Comparison of ENCODE assay signal across 23 cellular contexts in the genomic region with DNA sequence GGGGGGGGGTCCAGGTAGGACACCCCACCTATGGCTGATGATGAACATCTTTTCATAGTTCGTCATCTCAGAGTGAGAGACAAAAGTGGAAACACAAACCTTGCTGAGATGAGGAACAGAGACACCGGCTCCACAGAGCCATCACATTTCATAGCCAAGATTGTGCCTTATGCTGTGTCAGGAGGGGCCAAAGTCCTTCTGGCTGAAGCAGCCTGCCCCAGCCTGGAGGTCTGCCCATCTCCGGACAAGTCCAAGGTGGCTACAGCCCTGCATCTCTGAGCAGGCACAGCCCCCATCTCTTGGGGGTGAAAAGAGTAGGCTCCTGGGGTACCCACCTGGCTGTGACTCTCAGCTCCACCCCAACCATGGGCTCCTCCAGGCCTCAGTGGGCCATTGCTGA.
DNase-seq lines count a peak whose midpoint lies in the region; ATAC-seq, FAIRE-seq and TF ChIP-seq lines count a peak whose summit lies in the region.
"Had no signal": no experiment of that assay in that cellular context is flagged by ENCODE, and none has a peak within 500 bp of the region (broad histone marks: within the 10 kb centered on the region; RNA-seq: fewer than 3 reads in every experiment).

No MANE protein-coding gene starts in this region.

- TF ChIP-seq POLR2A in HepG2 (IDR thresholded peaks at IDR 0.05; ENCODE audit: insufficient read depth in 1 of 2, low read depth in 2 of 2, low read length in 2 of 2): no peak
- TF ChIP-seq POLR2A in right lobe of liver (IDR thresholded peaks at IDR 0.05): no peak
- no peak for TF ChIP-seq POLR2A in spleen (IDR thresholded peaks at IDR 0.05)

- intact Hi-C loops in HepG2 (cut with micrococcal nuclease; ENCODE audit: unreplicated experiment) (no loop called here), right lobe of liver (cut with DNase I) (no loop called here), spleen (cut with DNase I; ENCODE audit: low total_unique reads) (no loop called here)

- POLR2A ChIA-PET in HepG2 (lab: Yijun Ruan, JAX): no interaction called here

- H3K4me2 ChIP-seq in HepG2 (ENCODE audit: low read depth, low read length): no peak overlapping the region
- H3K4me2 ChIP-seq: BLaER1, GM23338 had no signal

- no TSS peak for BruUV-seq in HepG2 (replicated peaks; lab: Mats Ljungman, UMichigan)

- TF ChIP-seq RAD21 in liver (IDR thresholded peaks at IDR 0.05) (no peak), HepG2 (CRISPR knock-in tag; IDR thresholded peaks at IDR 0.05) (no peak)

- H3K79me2 ChIP-seq in HepG2 (ENCODE audit: insufficient read depth, low read length): no peaks in the 10 kb centered on the region

- no peaks in the 10 kb centered on the region for H3K36me3 ChIP-seq in liver (ENCODE audit: control insufficient read depth in 4 of 4, insufficient read depth in 3 of 4, low read depth in 1 of 4, low read length in 3 of 4)
- H3K36me3 ChIP-seq in HepG2 (replicated peaks in 1 of 2; ENCODE audit: control insufficient read depth in 1 of 2, insufficient read depth in 2 of 2, low read length in 2 of 2): no peaks in the 10 kb centered on the region
- H3K36me3 ChIP-seq in right lobe of liver: no peaks in the 10 kb centered on the region
- H3K36me3 ChIP-seq in spleen: no peaks in the 10 kb centered on the region
- no peaks in the 10 kb centered on the region for H3K36me3 ChIP-seq in effector memory CD4-positive, alpha-beta T cell (ENCODE audit: control insufficient read depth, insufficient read depth, low read length)
- no peaks in the 10 kb centered on the region for H3K36me3 ChIP-seq in H7 (replicated peaks; ENCODE audit: control insufficient read depth, insufficient read depth, low read length)
- H3K36me3 ChIP-seq: BLaER1, HAP-1 had no signal

- no peaks in the 10 kb centered on the region for H4K20me1 ChIP-seq in HepG2 (ENCODE audit: insufficient read depth, low read length)

- H3K4me1 ChIP-seq in liver (ENCODE audit: control insufficient read depth in 4 of 4, insufficient read depth in 4 of 4, low read length in 3 of 4): peaks cover 0 to 7% (median 3%) of the 10 kb centered on the region in 4 donors
- H3K4me1 ChIP-seq in HepG2 (ENCODE audit: insufficient read depth, low read length): no peaks in the 10 kb centered on the region
- peaks cover 0 to 5% (median 0%) of the 10 kb centered on the region in 4 donors for H3K4me1 ChIP-seq in right lobe of liver
- H3K4me1 ChIP-seq in spleen: peaks cover 0 to 55% (median 14%) of the 10 kb centered on the region in 6 donors
- no peaks in the 10 kb centered on the region for H3K4me1 ChIP-seq in effector memory CD4-positive, alpha-beta T cell (ENCODE audit: control insufficient read depth, insufficient read depth, low read length, poor library complexity, severe bottlenecking)
- H3K4me1 ChIP-seq: HAP-1 had no signal

- WGBS in liver: 52% methylated on average over 3 of the region's 3 CpGs
- WGBS in HepG2 (ENCODE audit: low lambda C conversion rate): 49% methylated on average over 2 of the region's 3 CpGs
- WGBS in right lobe of liver (ENCODE audit: insufficient coverage, low coverage, low lambda C conversion rate, missing lambda C conversion rate): 68% methylated on average over 2 of the region's 3 CpGs
- 91 to 95% (median 94%) methylated on average over 1 to 3 of the region's 3 CpGs for WGBS in spleen, 5 donors

- no peak for DNase-seq in HepG2 (ENCODE audit: low spot score)
- DNase-seq in right lobe of liver: peak; percentile 48 to 78 (median 75)
- peak; percentile 45 for DNase-seq in spleen
- DNase-seq in OCI-M1 (lab: John Stamatoyannopoulos, UW): no peak
- DNase-seq in effector memory CD4-positive, alpha-beta T cell: no peak
- DNase-seq in H7: no peak
- DNase-seq in ecto neural progenitor cell (ENCODE audit: low spot score): no peak
- DNase-seq: Caco-2; CD4-positive, CD25-positive, alpha-beta regulatory T cell; CD8-positive, alpha-beta T cell; DMS153; DND-41; GDM1; HFFc6 had no signal

- no peak for FAIRE-seq in HepG2 (lab: Jason Lieb, UNC)
- FAIRE-seq: A204.1, GM12878, GM19239 had no signal

- no peak overlapping the region for H2AFZ ChIP-seq in HepG2 (ENCODE audit: low read length)
- H2AFZ ChIP-seq: GM23338 had no signal

- TF ChIP-seq EP300 in HepG2 (IDR thresholded peaks at IDR 0.05; ENCODE audit: low read depth in 2 of 2, low read length in 2 of 2) (no peak), HepG2 (CRISPR knock-in tag; IDR thresholded peaks at IDR 0.05; ENCODE audit: borderline replicate concordance) (no peak)

- CTCF ChIA-PET in HepG2 (lab: Yijun Ruan, JAX; ENCODE audit: low intra/inter-chr PET ratio, low total read pairs): no interaction called here

- ATAC-seq in HepG2 (no peak), right lobe of liver (peak; percentile 85 to 96 (median 92))
- ATAC-seq: CD8-positive, alpha-beta T cell; GM12878; GM23338 had no signal

- H3K4me3 ChIP-seq in liver (ENCODE audit: low read depth in 1 of 3, low read length in 3 of 3) (no peak overlapping the region), HepG2 (replicated peaks in 1 of 3; ENCODE audit: insufficient read depth in 1 of 3, low read depth in 2 of 3, low read length in 3 of 3) (no peak overlapping the region), right lobe of liver (no peak overlapping the region), spleen (no peak overlapping the region), H7 (ENCODE audit: insufficient read depth, low read depth, low read length) (no peak overlapping the region)
- no peak overlapping the region for H3K4me3 ChIP-seq in effector memory CD4-positive, alpha-beta T cell (ENCODE audit: insufficient read depth, low read depth, low read length, poor library complexity, severe bottlenecking)
- H3K4me3 ChIP-seq: BLaER1, GM12878, GM23338, HAP-1 had no signal

- in situ Hi-C loops in HepG2 (cut with HindIII; ENCODE audit: extremely low pct_ligation_motif_present, low pct_unique_long_range_greater_than_20kb): no loop called here

- H3K27me3 ChIP-seq in liver (ENCODE audit: control insufficient read depth in 4 of 4, insufficient read depth in 4 of 4, low read length in 3 of 4) (no peaks in the 10 kb centered on the region), HepG2 (ENCODE audit: control insufficient read depth in 1 of 2, insufficient read depth in 2 of 2, low read length in 2 of 2) (peaks cover 2 to 31% of the 10 kb centered on the region in 2 experiments; a peak in 2 of 5 replicates), right lobe of liver (no peaks in the 10 kb centered on the region), spleen (replicated peaks in 1 of 7) (peaks cover 0 to 2% (median 0%) of the 10 kb centered on the region in 7 donors), H7 (ENCODE audit: control insufficient read depth, insufficient read depth, low read length) (no peaks in the 10 kb centered on the region)
- no peaks in the 10 kb centered on the region for H3K27me3 ChIP-seq in effector memory CD4-positive, alpha-beta T cell (replicated peaks; ENCODE audit: control insufficient read depth, insufficient read depth, low read length, poor library complexity, severe bottlenecking)

- TF ChIP-seq CTCF in liver (IDR thresholded peaks at IDR 0.05; ENCODE audit: low read depth, low read length, missing input control) (no peak), HepG2 (CRISPR knock-in tag; IDR thresholded peaks at IDR 0.05) (no peak), right lobe of liver (IDR thresholded peaks at IDR 0.05) (no peak), spleen (IDR thresholded peaks at IDR 0.05 in 8 of 11, conservative IDR thresholded peaks at IDR 0.05 in 3 of 11) (no peak)

- H3K9ac ChIP-seq in liver (ENCODE audit: low read depth in 1 of 2, low read length in 2 of 2) (no peak overlapping the region), HepG2 (ENCODE audit: insufficient read depth, low read depth, low read length) (no peak overlapping the region)
- H3K9ac ChIP-seq: BLaER1 had no signal

- H3K27ac ChIP-seq in liver (ENCODE audit: low read depth in 1 of 2, low read length in 2 of 2): no peak overlapping the region
- H3K27ac ChIP-seq in HepG2 (ENCODE audit: extremely low read length, insufficient read depth, low read length): no peak overlapping the region
- no peak overlapping the region for H3K27ac ChIP-seq in right lobe of liver
- H3K27ac ChIP-seq in spleen: no peak overlapping the region
- no peak overlapping the region for H3K27ac ChIP-seq in effector memory CD4-positive, alpha-beta T cell (ENCODE audit: insufficient read depth, low read length, poor library complexity, severe bottlenecking)
- H3K27ac ChIP-seq: 22Rv1, BLaER1, C4-2B had no signal

- H3K9me3 ChIP-seq in liver (ENCODE audit: control insufficient read depth in 4 of 4, low read length in 3 of 4): no peaks in the 10 kb centered on the region
- no peaks in the 10 kb centered on the region for H3K9me3 ChIP-seq in HepG2 (ENCODE audit: low read length)
- H3K9me3 ChIP-seq in right lobe of liver: no peaks in the 10 kb centered on the region
- no peaks in the 10 kb centered on the region for H3K9me3 ChIP-seq in spleen
- H3K9me3 ChIP-seq in effector memory CD4-positive, alpha-beta T cell (ENCODE audit: control insufficient read depth, low read length): no peaks in the 10 kb centered on the region
- H3K9me3 ChIP-seq: BLaER1, Caco-2, HAP-1 had no signal

TF ChIP-seq in liver, 16 proteins besides CTCF, POLR2A, EP300 and RAD21:
- TF ChIP-seq JUND (IDR thresholded peaks at IDR 0.05) (no peak), HNF4G (IDR thresholded peaks at IDR 0.05) (peak; percentile 20), HNF4A (conservative IDR thresholded peaks at IDR 0.05) (peak; percentile 68 to 71)

TF ChIP-seq in HepG2, 621 proteins besides CTCF, POLR2A, EP300 and RAD21 (continues in another document):
- TF ChIP-seq SIX1 (CRISPR knock-in tag; IDR thresholded peaks at IDR 0.05; ENCODE audit: borderline replicate concordance) (no peak), ZNF20 (CRISPR knock-in tag; IDR thresholded peaks at IDR 0.05) (no peak), RBFOX2 (IDR thresholded peaks at IDR 0.05; ENCODE audit: low read depth, low read length) (no peak), ZNF75D (CRISPR knock-in tag; IDR thresholded peaks at IDR 0.05; ENCODE audit: borderline replicate concordance) (no peak), ZNF138 (CRISPR knock-in tag; IDR thresholded peaks at IDR 0.05; ENCODE audit: low read depth) (no peak)
- TF ChIP-seq, protein P1, sequence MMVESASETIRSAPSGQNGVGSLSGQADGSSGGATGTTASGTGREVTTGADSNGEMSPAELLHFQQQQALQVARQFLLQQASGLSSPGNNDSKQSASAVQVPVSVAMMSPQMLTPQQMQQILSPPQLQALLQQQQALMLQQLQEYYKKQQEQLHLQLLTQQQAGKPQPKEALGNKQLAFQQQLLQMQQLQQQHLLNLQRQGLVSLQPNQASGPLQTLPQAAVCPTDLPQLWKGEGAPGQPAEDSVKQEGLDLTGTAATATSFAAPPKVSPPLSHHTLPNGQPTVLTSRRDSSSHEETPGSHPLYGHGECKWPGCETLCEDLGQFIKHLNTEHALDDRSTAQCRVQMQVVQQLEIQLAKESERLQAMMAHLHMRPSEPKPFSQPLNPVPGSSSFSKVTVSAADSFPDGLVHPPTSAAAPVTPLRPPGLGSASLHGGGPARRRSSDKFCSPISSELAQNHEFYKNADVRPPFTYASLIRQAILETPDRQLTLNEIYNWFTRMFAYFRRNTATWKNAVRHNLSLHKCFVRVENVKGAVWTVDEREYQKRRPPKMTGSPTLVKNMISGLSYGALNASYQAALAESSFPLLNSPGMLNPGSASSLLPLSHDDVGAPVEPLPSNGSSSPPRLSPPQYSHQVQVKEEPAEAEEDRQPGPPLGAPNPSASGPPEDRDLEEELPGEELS (CRISPR knock-in tag; IDR thresholded peaks at IDR 0.05): no peak

Comparison
In these comparisons a context has a peak if more than half of its experiments do, and no peak if none do; other contexts are left out.
1. DNase-seq: peak in right lobe of liver (3 of 3) and spleen (single experiment); none in HepG2 (single experiment), OCI-M1 (single experiment), effector memory CD4-positive, alpha-beta T cell (0 of 3), H7 (single experiment) and ecto neural progenitor cell (single experiment).